1 cellular context compared by ENCODE assay signal in genomic region chr4:173529505-173530325, GRCh38.
TF ChIP-seq lines count a peak whose summit lies in the region.

TSS of gene HAND2 (minus strand) at chr4:173530229. CDS start at chr4:173529289, 940 bp downstream.

TF ChIP-seq in IMR-90, 13 proteins besides CTCF, POLR2A, EP300 and RAD21 (continued from another document):
- TF ChIP-seq USF2 (IDR thresholded peaks at IDR 0.05; ENCODE audit: low read depth, low read length) (no peak), MXI1 (IDR thresholded peaks at IDR 0.05; ENCODE audit: borderline replicate concordance, low read depth, low read length) (no peak), ELK1 (IDR thresholded peaks at IDR 0.05; ENCODE audit: borderline replicate concordance, low read depth, low read length) (no peak), MAZ (IDR thresholded peaks at IDR 0.05; ENCODE audit: borderline replicate concordance, low read depth, low read length) (no peak), FOS (IDR thresholded peaks at IDR 0.05; ENCODE audit: low read depth, low read length) (no peak), CEBPB (IDR thresholded peaks at IDR 0.05; ENCODE audit: low read depth, low read length) (no peak), BHLHE40 (IDR thresholded peaks at IDR 0.05; ENCODE audit: low read depth, low read length) (no peak), RFX5 (IDR thresholded peaks at IDR 0.05; ENCODE audit: low read depth, low read length) (no peak), SMC3 (IDR thresholded peaks at IDR 0.05; ENCODE audit: low read depth, low read length) (no peak)
